ENCODE assay signal across 1 cellular context in the genomic region with DNA sequence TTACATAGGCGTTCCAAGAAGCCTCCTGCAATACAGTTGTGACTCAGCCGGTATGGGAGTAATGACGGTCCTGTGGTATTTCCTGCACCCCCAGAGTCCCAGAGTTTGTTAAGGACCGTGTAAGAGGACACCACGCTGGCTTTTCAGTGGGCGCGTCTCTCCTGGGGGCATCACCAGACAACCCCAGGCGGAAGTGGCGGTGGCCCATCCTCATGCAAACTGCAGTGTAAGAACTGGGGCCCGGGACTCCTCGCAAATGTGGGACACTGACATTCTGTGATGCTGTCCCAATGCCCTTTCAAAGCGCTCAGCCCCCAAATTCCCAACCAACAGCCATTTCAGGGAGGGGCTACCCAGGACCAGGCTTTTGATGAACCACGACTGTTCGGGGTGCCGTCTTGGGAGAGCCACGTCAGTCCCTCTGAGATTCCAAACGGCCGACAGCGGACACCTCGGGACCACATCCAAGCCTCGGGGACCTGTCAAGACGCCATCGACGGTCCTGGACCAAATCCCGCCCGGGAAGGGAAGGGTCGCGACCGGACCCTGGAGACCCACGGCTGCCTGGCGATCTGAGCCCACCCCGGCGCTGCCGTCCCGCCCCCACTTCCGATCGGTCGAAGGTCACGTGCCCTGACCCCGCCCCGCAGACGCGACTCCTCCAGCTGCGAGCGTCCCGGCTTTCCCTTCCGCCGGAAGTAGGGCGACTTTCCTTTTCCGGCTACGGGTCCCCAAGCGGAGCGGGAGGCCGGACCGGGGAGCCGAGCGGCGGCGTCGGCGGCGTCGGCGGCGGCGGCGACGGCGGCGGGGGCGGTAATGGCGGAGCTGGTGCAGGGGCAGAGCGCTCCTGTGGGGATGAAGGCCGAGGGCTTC.
TF ChIP-seq lines count a peak whose summit lies in the region.

A gene with protein sequence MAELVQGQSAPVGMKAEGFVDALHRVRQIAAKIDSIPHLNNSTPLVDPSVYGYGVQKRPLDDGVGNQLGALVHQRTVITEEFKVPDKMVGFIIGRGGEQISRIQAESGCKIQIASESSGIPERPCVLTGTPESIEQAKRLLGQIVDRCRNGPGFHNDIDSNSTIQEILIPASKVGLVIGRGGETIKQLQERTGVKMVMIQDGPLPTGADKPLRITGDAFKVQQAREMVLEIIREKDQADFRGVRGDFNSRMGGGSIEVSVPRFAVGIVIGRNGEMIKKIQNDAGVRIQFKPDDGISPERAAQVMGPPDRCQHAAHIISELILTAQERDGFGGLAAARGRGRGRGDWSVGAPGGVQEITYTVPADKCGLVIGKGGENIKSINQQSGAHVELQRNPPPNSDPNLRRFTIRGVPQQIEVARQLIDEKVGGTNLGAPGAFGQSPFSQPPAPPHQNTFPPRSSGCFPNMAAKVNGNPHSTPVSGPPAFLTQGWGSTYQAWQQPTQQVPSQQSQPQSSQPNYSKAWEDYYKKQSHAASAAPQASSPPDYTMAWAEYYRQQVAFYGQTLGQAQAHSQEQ (plus strand): TSS at position 713 of the 873 bp plus-strand sequence. CDS start 104 bp downstream, at position 817.

TF ChIP-seq in HepG2, 621 proteins besides CTCF, POLR2A, EP300 and RAD21 (continued from another document and continues in another):
- TF ChIP-seq, protein P1, sequence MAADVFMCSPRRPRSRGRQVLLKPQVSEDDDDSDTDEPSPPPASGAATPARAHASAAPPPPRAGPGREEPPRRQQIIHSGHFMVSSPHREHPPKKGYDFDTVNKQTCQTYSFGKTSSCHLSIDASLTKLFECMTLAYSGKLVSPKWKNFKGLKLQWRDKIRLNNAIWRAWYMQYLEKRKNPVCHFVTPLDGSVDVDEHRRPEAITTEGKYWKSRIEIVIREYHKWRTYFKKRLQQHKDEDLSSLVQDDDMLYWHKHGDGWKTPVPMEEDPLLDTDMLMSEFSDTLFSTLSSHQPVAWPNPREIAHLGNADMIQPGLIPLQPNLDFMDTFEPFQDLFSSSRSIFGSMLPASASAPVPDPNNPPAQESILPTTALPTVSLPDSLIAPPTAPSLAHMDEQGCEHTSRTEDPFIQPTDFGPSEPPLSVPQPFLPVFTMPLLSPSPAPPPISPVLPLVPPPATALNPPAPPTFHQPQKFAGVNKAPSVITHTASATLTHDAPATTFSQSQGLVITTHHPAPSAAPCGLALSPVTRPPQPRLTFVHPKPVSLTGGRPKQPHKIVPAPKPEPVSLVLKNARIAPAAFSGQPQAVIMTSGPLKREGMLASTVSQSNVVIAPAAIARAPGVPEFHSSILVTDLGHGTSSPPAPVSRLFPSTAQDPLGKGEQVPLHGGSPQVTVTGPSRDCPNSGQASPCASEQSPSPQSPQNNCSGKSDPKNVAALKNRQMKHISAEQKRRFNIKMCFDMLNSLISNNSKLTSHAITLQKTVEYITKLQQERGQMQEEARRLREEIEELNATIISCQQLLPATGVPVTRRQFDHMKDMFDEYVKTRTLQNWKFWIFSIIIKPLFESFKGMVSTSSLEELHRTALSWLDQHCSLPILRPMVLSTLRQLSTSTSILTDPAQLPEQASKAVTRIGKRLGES (CRISPR knock-in tag; IDR thresholded peaks at IDR 0.05; ENCODE audit: borderline replicate concordance): no peak
- TF ChIP-seq ZNF768 (CRISPR knock-in tag; IDR thresholded peaks at IDR 0.05) (no peak), ZSCAN9 (CRISPR knock-in tag; IDR thresholded peaks at IDR 0.05; ENCODE audit: borderline replicate concordance) (no peak), YEATS2 (CRISPR knock-in tag; IDR thresholded peaks at IDR 0.05; ENCODE audit: borderline replicate concordance) (peak; percentile 91), ZNF556 (CRISPR knock-in tag; IDR thresholded peaks at IDR 0.05; ENCODE audit: borderline replicate concordance) (peak; percentile 83; the same call in 1 of the 2 replicates), CHCHD3 (CRISPR knock-in tag; IDR thresholded peaks at IDR 0.05) (no peak; the same call in 1 of the 2 replicates), ZZZ3 (CRISPR knock-in tag; IDR thresholded peaks at IDR 0.05; ENCODE audit: borderline replicate concordance) (0 out of 2 replicates have a peak, but pooled peaks have one; percentile 63), CENPT (CRISPR knock-in tag; IDR thresholded peaks at IDR 0.05; ENCODE audit: low read depth) (peak; percentile 54; the same call in 1 of the 2 replicates), TBX3 (IDR thresholded peaks at IDR 0.05; ENCODE audit: borderline replicate concordance) (no peak), HNRNPH1 (optimal IDR thresholded peaks at IDR 0.05; ENCODE audit: low read depth, low read length) (peak; percentile 83), FOXP1 (IDR thresholded peaks at IDR 0.05) (no peak), FOXP1 (CRISPR knock-in tag; IDR thresholded peaks at IDR 0.05) (no peak; the same call in 1 of the 2 replicates), ZNF790 (CRISPR knock-in tag; IDR thresholded peaks at IDR 0.05; ENCODE audit: borderline replicate concordance) (no peak), ZNF552 (CRISPR knock-in tag; IDR thresholded peaks at IDR 0.05; ENCODE audit: borderline replicate concordance) (no peak), ZNF841 (CRISPR knock-in tag; IDR thresholded peaks at IDR 0.05; ENCODE audit: borderline replicate concordance) (0 out of 2 replicates have a peak, but pooled peaks have one; percentile 37), SMARCE1 (IDR thresholded peaks at IDR 0.05; ENCODE audit: borderline replicate concordance) (no peak), NFATC3 (CRISPR knock-in tag; IDR thresholded peaks at IDR 0.05) (no peak), MED13 (CRISPR knock-in tag; IDR thresholded peaks at IDR 0.05) (no peak), HMG20A (CRISPR knock-in tag; IDR thresholded peaks at IDR 0.05; ENCODE audit: borderline replicate concordance) (no peak), ZNF569 (CRISPR knock-in tag; IDR thresholded peaks at IDR 0.05; ENCODE audit: borderline replicate concordance) (0 out of 2 replicates have a peak, but pooled peaks have one; percentile 64), ONECUT2 (CRISPR knock-in tag; IDR thresholded peaks at IDR 0.05) (peak; percentile 6; the same call in 1 of the 2 replicates), CEBPB (IDR thresholded peaks at IDR 0.05; ENCODE audit: borderline replicate concordance, low read depth, low read length) (no peak), ZSCAN31 (CRISPR knock-in tag; IDR thresholded peaks at IDR 0.05; ENCODE audit: low read depth) (no peak), REL (CRISPR knock-in tag; conservative IDR thresholded peaks at IDR 0.05) (peak; percentile 82), GPN1 (CRISPR knock-in tag; IDR thresholded peaks at IDR 0.05; ENCODE audit: borderline replicate concordance) (no peak), MYNN (CRISPR knock-in tag; IDR thresholded peaks at IDR 0.05; ENCODE audit: low read depth) (no peak), ZNF720 (CRISPR knock-in tag; IDR thresholded peaks at IDR 0.05) (no peak), RBFOX2 (IDR thresholded peaks at IDR 0.05; ENCODE audit: low read depth, low read length) (peak; percentile 95), ZNF615 (CRISPR knock-in tag; IDR thresholded peaks at IDR 0.05; ENCODE audit: borderline replicate concordance) (no peak), ZNF337 (CRISPR knock-in tag; IDR thresholded peaks at IDR 0.05; ENCODE audit: borderline replicate concordance, low read depth) (no peak), MEIS2 (CRISPR knock-in tag; IDR thresholded peaks at IDR 0.05) (no peak), BRCA1 (CRISPR knock-in tag; IDR thresholded peaks at IDR 0.05) (0 out of 2 replicates have a peak, but pooled peaks have one; percentile 30), MTA3 (CRISPR knock-in tag; IDR thresholded peaks at IDR 0.05) (no peak), MEF2D (CRISPR knock-in tag; IDR thresholded peaks at IDR 0.05) (no peak; the same call in 1 of the 2 replicates), ZNF292 (CRISPR knock-in tag; IDR thresholded peaks at IDR 0.05; ENCODE audit: borderline replicate concordance, low read depth) (no peak), JUND (CRISPR knock-in tag; IDR thresholded peaks at IDR 0.05) (no peak)
- TF ChIP-seq, protein P2, sequence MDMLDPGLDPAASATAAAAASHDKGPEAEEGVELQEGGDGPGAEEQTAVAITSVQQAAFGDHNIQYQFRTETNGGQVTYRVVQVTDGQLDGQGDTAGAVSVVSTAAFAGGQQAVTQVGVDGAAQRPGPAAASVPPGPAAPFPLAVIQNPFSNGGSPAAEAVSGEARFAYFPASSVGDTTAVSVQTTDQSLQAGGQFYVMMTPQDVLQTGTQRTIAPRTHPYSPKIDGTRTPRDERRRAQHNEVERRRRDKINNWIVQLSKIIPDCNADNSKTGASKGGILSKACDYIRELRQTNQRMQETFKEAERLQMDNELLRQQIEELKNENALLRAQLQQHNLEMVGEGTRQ (IDR thresholded peaks at IDR 0.05; ENCODE audit: low read depth, low read length): peak; percentile 82
- TF ChIP-seq, protein P2 (CRISPR knock-in tag; IDR thresholded peaks at IDR 0.05; ENCODE audit: borderline replicate concordance): peak; percentile 94; the same call in 1 of the 2 replicates
- TF ChIP-seq, protein P3, sequence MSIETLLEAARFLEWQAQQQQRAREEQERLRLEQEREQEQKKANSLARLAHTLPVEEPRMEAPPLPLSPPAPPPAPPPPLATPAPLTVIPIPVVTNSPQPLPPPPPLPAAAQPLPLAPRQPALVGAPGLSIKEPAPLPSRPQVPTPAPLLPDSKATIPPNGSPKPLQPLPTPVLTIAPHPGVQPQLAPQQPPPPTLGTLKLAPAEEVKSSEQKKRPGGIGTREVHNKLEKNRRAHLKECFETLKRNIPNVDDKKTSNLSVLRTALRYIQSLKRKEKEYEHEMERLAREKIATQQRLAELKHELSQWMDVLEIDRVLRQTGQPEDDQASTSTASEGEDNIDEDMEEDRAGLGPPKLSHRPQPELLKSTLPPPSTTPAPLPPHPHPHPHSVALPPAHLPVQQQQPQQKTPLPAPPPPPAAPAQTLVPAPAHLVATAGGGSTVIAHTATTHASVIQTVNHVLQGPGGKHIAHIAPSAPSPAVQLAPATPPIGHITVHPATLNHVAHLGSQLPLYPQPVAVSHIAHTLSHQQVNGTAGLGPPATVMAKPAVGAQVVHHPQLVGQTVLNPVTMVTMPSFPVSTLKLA (IDR thresholded peaks at IDR 0.05): 0 out of 2 replicates have a peak, but pooled peaks have one; percentile 32
- TF ChIP-seq, protein P4, sequence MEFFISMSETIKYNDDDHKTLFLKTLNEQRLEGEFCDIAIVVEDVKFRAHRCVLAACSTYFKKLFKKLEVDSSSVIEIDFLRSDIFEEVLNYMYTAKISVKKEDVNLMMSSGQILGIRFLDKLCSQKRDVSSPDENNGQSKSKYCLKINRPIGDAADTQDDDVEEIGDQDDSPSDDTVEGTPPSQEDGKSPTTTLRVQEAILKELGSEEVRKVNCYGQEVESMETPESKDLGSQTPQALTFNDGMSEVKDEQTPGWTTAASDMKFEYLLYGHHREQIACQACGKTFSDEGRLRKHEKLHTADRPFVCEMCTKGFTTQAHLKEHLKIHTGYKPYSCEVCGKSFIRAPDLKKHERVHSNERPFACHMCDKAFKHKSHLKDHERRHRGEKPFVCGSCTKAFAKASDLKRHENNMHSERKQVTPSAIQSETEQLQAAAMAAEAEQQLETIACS (CRISPR knock-in tag; IDR thresholded peaks at IDR 0.05): peak; percentile 28; the same call in 1 of the 2 replicates
- TF ChIP-seq, protein P5, sequence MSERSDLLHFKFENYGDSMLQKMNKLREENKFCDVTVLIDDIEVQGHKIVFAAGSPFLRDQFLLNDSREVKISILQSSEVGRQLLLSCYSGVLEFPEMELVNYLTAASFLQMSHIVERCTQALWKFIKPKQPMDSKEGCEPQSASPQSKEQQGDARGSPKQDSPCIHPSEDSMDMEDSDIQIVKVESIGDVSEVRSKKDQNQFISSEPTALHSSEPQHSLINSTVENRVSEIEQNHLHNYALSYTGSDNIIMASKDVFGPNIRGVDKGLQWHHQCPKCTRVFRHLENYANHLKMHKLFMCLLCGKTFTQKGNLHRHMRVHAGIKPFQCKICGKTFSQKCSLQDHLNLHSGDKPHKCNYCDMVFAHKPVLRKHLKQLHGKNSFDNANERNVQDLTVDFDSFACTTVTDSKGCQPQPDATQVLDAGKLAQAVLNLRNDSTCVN (CRISPR knock-in tag; IDR thresholded peaks at IDR 0.05; ENCODE audit: borderline replicate concordance): no peak
- TF ChIP-seq, protein P6, sequence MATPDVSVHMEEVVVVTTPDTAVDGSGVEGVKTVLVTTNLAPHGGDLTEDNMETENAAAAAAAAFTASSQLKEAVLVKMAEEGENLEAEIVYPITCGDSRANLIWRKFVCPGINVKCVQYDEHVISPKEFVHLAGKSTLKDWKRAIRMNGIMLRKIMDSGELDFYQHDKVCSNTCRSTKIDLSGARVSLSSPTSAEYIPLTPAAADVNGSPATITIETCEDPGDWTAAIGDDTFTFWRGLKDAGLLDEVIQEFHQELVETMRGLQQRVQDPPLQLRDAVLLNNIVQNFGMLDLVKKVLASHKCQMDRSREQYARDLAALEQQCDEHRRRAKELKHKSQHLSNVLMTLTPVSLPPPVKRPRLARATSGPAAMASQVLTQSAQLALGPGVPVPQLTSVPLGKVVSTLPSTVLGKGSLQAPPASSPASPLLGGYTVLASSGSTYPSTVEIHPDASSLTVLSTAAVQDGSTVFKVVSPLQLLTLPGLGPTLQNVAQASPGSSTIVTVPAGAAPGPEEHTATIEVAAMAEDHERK (CRISPR knock-in tag; IDR thresholded peaks at IDR 0.05; ENCODE audit: low read depth): no peak
- TF ChIP-seq, protein P7, sequence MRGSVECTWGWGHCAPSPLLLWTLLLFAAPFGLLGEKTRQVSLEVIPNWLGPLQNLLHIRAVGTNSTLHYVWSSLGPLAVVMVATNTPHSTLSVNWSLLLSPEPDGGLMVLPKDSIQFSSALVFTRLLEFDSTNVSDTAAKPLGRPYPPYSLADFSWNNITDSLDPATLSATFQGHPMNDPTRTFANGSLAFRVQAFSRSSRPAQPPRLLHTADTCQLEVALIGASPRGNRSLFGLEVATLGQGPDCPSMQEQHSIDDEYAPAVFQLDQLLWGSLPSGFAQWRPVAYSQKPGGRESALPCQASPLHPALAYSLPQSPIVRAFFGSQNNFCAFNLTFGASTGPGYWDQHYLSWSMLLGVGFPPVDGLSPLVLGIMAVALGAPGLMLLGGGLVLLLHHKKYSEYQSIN (CRISPR knock-in tag; IDR thresholded peaks at IDR 0.05; ENCODE audit: borderline replicate concordance): no peak
- TF ChIP-seq, protein P8, sequence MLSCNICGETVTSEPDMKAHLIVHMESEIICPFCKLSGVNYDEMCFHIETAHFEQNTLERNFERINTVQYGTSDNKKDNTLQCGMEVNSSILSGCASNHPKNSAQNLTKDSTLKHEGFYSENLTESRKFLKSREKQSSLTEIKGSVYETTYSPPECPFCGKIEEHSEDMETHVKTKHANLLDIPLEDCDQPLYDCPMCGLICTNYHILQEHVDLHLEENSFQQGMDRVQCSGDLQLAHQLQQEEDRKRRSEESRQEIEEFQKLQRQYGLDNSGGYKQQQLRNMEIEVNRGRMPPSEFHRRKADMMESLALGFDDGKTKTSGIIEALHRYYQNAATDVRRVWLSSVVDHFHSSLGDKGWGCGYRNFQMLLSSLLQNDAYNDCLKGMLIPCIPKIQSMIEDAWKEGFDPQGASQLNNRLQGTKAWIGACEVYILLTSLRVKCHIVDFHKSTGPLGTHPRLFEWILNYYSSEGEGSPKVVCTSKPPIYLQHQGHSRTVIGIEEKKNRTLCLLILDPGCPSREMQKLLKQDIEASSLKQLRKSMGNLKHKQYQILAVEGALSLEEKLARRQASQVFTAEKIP (CRISPR knock-in tag; IDR thresholded peaks at IDR 0.05; ENCODE audit: borderline replicate concordance): no peak
